In genomic region chr14:55354500-55354899, GRCh38 we compare ENCODE assay signal across 8 cellular contexts. TPM values are rescaled to one million over a fixed set of nuclear protein-coding genes. Genes with fewer than 3 reads are reported as not detected.
DNase-seq lines count a peak whose midpoint lies in the region; ATAC-seq, FAIRE-seq and TF ChIP-seq lines count a peak whose summit lies in the region.

No MANE protein-coding gene starts in this region.

- H3K27ac ChIP-seq in CD8-positive, alpha-beta T cell (ENCODE audit: low read depth, low read length): no peak overlapping the region
- no peak overlapping the region for H3K27ac ChIP-seq in GM12878 (ENCODE audit: control insufficient read depth, insufficient read depth)
- H3K27ac ChIP-seq in spleen: peak overlapping the region in 5 of 8 donors; percentile 17 to 73 (median 65)

- RAD21 ChIA-PET in GM12878 (lab: Charles Lee; ENCODE audit: unreplicated experiment): interaction anchor here (0.7 to 7.4 kb wide), 25 partner anchors 8 to 1120 kb away, joined by 3 to 65 read pairs (median 5); partner anchors contain the start of genes DLGAP5, FBXO34 and MAPK1IP1L

- H3K27me3 ChIP-seq in CD8-positive, alpha-beta T cell (ENCODE audit: insufficient read depth, low read length): no peaks in the 10 kb centered on the region
- H3K27me3 ChIP-seq in GM12878 (replicated peaks in 1 of 2; ENCODE audit: control insufficient read depth in 2 of 2, insufficient read depth in 2 of 2, low read length in 1 of 2) (no peaks in the 10 kb centered on the region), spleen (replicated peaks in 1 of 7) (no peaks in the 10 kb centered on the region), MG63 (no peaks in the 10 kb centered on the region)

- POLR2A ChIA-PET in CD8-positive, alpha-beta T cell (lab: Charles Lee): interaction anchor here (0.6 to 2.0 kb wide), 6 partner anchors 15 to 84 kb away, joined by 3 to 13 read pairs (median 6); partner anchors contain the start of gene FBXO34
- POLR2A ChIA-PET in T-cell (lab: Charles Lee): interaction anchor here (0.6 to 1.2 kb wide), 9 partner anchors 16 to 265 kb away, joined by 3 to 15 read pairs (median 3); no protein-coding TSS in a partner anchor
- POLR2A ChIA-PET in GM12878 (lab: Charles Lee): interaction anchor here (0.6 to 1.3 kb wide), 3 partner anchors 82 to 233 kb away, joined by 4 to 5 read pairs (median 5); no protein-coding TSS in a partner anchor

- no peak for TF ChIP-seq EP300 in GM12878 (IDR thresholded peaks at IDR 0.05; ENCODE audit: borderline replicate concordance in 1 of 2, control insufficient read depth in 1 of 2, low read depth in 2 of 2, low read length in 2 of 2)

- no peak overlapping the region for H3K4me3 ChIP-seq in CD8-positive, alpha-beta T cell (ENCODE audit: low read depth, low read length)
- no peak overlapping the region for H3K4me3 ChIP-seq in GM12878
- H3K4me3 ChIP-seq in spleen: no peak overlapping the region
- H3K4me3 ChIP-seq in MG63: no peak overlapping the region

- H3K9me3 ChIP-seq in CD8-positive, alpha-beta T cell (ENCODE audit: low read length): no peaks in the 10 kb centered on the region
- no peaks in the 10 kb centered on the region for H3K9me3 ChIP-seq in GM12878 (replicated peaks; ENCODE audit: control insufficient read depth, insufficient read depth, low read length)
- no peaks in the 10 kb centered on the region for H3K9me3 ChIP-seq in spleen
- no peaks in the 10 kb centered on the region for H3K9me3 ChIP-seq in MG63

- intact Hi-C loops in CD8-positive, alpha-beta T cell (cut with DNase I, micrococcal nuclease): loop anchor here (1.0 to 10.0 kb wide), 8 partner anchors 22 to 300 kb away; partner anchors contain the start of genes FBXO34 (in 2 of the 2) and MAPK1IP1L (in 1 of the 2)
- intact Hi-C loops in GM12878 (cut with micrococcal nuclease; ENCODE audit: unreplicated experiment): loop anchor here (1.0 kb wide), 3 partner anchors 83 to 141 kb away; partner anchors contain the start of gene FBXO34
- intact Hi-C loops in spleen (cut with DNase I; ENCODE audit: low total_unique reads): loop anchor here (5.0 kb wide), 1 partner anchor 87 kb away; no protein-coding TSS in a partner anchor

- SMC1A ChIA-PET in GM12878 (lab: Charles Lee; ENCODE audit: uncharacterized antibody, unreplicated experiment): interaction anchor here (0.6 to 12.7 kb wide), 30 partner anchors 9 to 162 kb away, joined by 3 to 161 read pairs (median 5); partner anchors contain the start of gene FBXO34

- H3K4me1 Mint-ChIP-seq in CD8-positive, alpha-beta T cell (ENCODE audit: low read depth): peaks cover 15% of the 10 kb centered on the region
- peaks cover 17 to 38% (median 30%) of the 10 kb centered on the region in 3 donors for H3K4me1 Mint-ChIP-seq in T-cell

- H3K27ac Mint-ChIP-seq in CD8-positive, alpha-beta T cell: peak overlapping the region; percentile 93
- H3K27ac Mint-ChIP-seq in T-cell: peak overlapping the region; percentile 89 to 98

- peak; percentile 31 to 71 (median 51) for DNase-seq in CD8-positive, alpha-beta T cell
- peak; percentile 45 for DNase-seq in NCI-H1092 (lab: John Stamatoyannopoulos, UW)
- DNase-seq in T-cell: peak; percentile 24 to 78 (median 65)
- DNase-seq in GM12878 (ENCODE audit: low read depth, low spot score): no peak
- peak; percentile 14 for DNase-seq in iPS DF 4.7 (ENCODE audit: extremely low read depth, low spot score)
- DNase-seq in spleen: no peak
- DNase-seq in MG63: no peak

- H3K36me3 Mint-ChIP-seq in CD8-positive, alpha-beta T cell: peaks cover 29% of the 10 kb centered on the region
- peaks cover 29% of the 10 kb centered on the region for H3K36me3 Mint-ChIP-seq in T-cell

- peak overlapping the region; percentile 72 for H3K4me3 Mint-ChIP-seq in CD8-positive, alpha-beta T cell
- H3K4me3 Mint-ChIP-seq in T-cell: peak overlapping the region; percentile 55 to 80 (median 55)

- no peak overlapping the region for H3K9ac ChIP-seq in GM12878 (ENCODE audit: control insufficient read depth, insufficient read depth, low read length)

- no peaks in the 10 kb centered on the region for H3K9me3 Mint-ChIP-seq in CD8-positive, alpha-beta T cell
- H3K9me3 Mint-ChIP-seq in T-cell: no peaks in the 10 kb centered on the region

- peaks cover 5% of the 10 kb centered on the region for H3K36me3 ChIP-seq in CD8-positive, alpha-beta T cell (ENCODE audit: insufficient read depth, low read length)
- H3K36me3 ChIP-seq in GM12878 (ENCODE audit: control insufficient read depth in 2 of 2, insufficient read depth in 2 of 2, low read length in 1 of 2) (peaks cover 7 to 16% of the 10 kb centered on the region in 2 experiments), spleen (peaks cover 0 to 52% (median 25%) of the 10 kb centered on the region in 6 donors), MG63 (no peaks in the 10 kb centered on the region)

- H3K4me2 ChIP-seq in GM12878 (ENCODE audit: control insufficient read depth, insufficient read depth): no peak overlapping the region

- 97% methylated on average over 5 of the region's 5 CpGs for WGBS in GM12878 (ENCODE audit: insufficient coverage, insufficient replicate concordance, low lambda C conversion rate, missing lambda C conversion rate)
- 56 to 84% (median 61%) methylated on average over 5 of the region's 5 CpGs for WGBS in spleen, 5 donors

- BruUV-seq in GM12878 (replicated peaks; lab: Mats Ljungman, UMichigan): no TSS peak

- no peaks in the 10 kb centered on the region for H3K4me1 ChIP-seq in CD8-positive, alpha-beta T cell (ENCODE audit: insufficient read depth, low read length)
- H3K4me1 ChIP-seq in GM12878 (ENCODE audit: control insufficient read depth, insufficient read depth, low read length): peaks cover 2% of the 10 kb centered on the region
- peaks cover 0 to 30% (median 7%) of the 10 kb centered on the region in 6 donors for H3K4me1 ChIP-seq in spleen

- in situ Hi-C loops in GM12878 (cut with MboI): loop anchor here (5.0 kb wide), 1 partner anchor 82 kb away; the partner anchor contains the start of gene FBXO34

- no peak for TF ChIP-seq POLR2A in GM12878 (IDR thresholded peaks at IDR 0.05; ENCODE audit: low read depth, low read length)
- no peak for TF ChIP-seq POLR2A in spleen (IDR thresholded peaks at IDR 0.05)

- TF ChIP-seq RAD21 in GM12878 (IDR thresholded peaks at IDR 0.05; ENCODE audit: insufficient read depth, low read depth, low read length): peak; percentile 93

- H3K79me2 ChIP-seq in GM12878 (ENCODE audit: control insufficient read depth, insufficient read depth, low read length): no peaks in the 10 kb centered on the region; the same call in 1 of the 2 replicates

- CTCF ChIA-PET in CD8-positive, alpha-beta T cell (lab: Charles Lee): interaction anchor here (0.7 to 4.8 kb wide), 39 partner anchors 8 to 303 kb away, joined by 3 to 60 read pairs (median 5); partner anchors contain the start of genes FBXO34 and MAPK1IP1L
- CTCF ChIA-PET in T-cell (lab: Charles Lee) (interaction anchor here (0.5 to 4.2 kb wide), 44 partner anchors 8 to 513 kb away, joined by 3 to 85 read pairs (median 5); partner anchors contain the start of genes FBXO34 (in 2 of the 2), SOCS4 (in 1 of the 2) and WDHD1 (in 1 of the 2)), GM12878 (lab: Yijun Ruan, JAX) (interaction anchor here (0.6 to 13.6 kb wide), 47 partner anchors 9 to 303 kb away, joined by 3 to 255 read pairs (median 6); partner anchors contain the start of genes DLGAP5, FBXO34 and MAPK1IP1L)

- H4K20me1 ChIP-seq in GM12878 (ENCODE audit: control insufficient read depth, insufficient read depth): no peaks in the 10 kb centered on the region

- peak; percentile 59 for TF ChIP-seq CTCF in CD8-positive, alpha-beta T cell (IDR thresholded peaks at IDR 0.05)
- TF ChIP-seq CTCF in GM12878 (IDR thresholded peaks at IDR 0.05 in 2 of 3, conservative IDR thresholded peaks at IDR 0.05 in 1 of 3; ENCODE audit: control insufficient read depth in 2 of 3, extremely low read depth in 1 of 3, insufficient read depth in 1 of 3, low read depth in 3 of 3, low read length in 3 of 3) (peak; percentile 70 to 85 (median 72)), spleen (IDR thresholded peaks at IDR 0.05 in 8 of 11, conservative IDR thresholded peaks at IDR 0.05 in 3 of 11) (peak in 8 of 11 experiments; percentile 14 to 70 (median 56))

- ATAC-seq in CD8-positive, alpha-beta T cell: peak; percentile 92
- ATAC-seq in GM21515 (IDR thresholded peaks at IDR 0.05; ENCODE audit: unreplicated experiment) (peak; percentile 72), T-cell (replicated peaks in 1 of 4) (peak; percentile 90 to 95 (median 92)), GM12878 (peak; percentile 97)

- H3K27me3 Mint-ChIP-seq in CD8-positive, alpha-beta T cell (ENCODE audit: low read depth): no peaks in the 10 kb centered on the region
- H3K27me3 Mint-ChIP-seq in T-cell: no peaks in the 10 kb centered on the region

- H2AFZ ChIP-seq in GM12878 (ENCODE audit: control insufficient read depth, low read depth, low read length): no peak overlapping the region

- peak; percentile 79 for FAIRE-seq in GM12878 (lab: Jason Lieb, UNC)

TF ChIP-seq in GM12878, 131 proteins besides CTCF, POLR2A, EP300 and RAD21 (continues in another document):
- no peak for TF ChIP-seq PML (IDR thresholded peaks at IDR 0.05; ENCODE audit: low read length)
- TF ChIP-seq BCL11A (IDR thresholded peaks at IDR 0.05; ENCODE audit: low read depth, low read length): no peak
- TF ChIP-seq MYC (IDR thresholded peaks at IDR 0.05; ENCODE audit: insufficient read depth, insufficient read length, insufficient replicate concordance, low read length, severe bottlenecking): no peak

RNA-seq across cellular contexts. Expression of gene ATG14, which starts 57.1 kb away (rescaled TPM):
- total RNA-seq in CD8-positive, alpha-beta T cell: 10 to 100 TPM; 30.9 to 32.7 TPM
- total RNA-seq in T-cell (10 to 100 TPM; 13.2 to 18.1 (median 17.3) TPM), GM12878 (2014; rRNA removed) (6.3 and 7.3 TPM in 2 replicates), GM12878 (2014; rRNA removed; fragmentation: Illumina TruSeq; extraction: Trizol) (5.5 TPM in 2 replicates), GM12878 (2021) (4.3 and 4.5 TPM in 2 replicates), spleen (10 to 100 TPM; 10.7 to 14.8 (median 13.2) TPM)
- 15.0 and 16.2 TPM in 2 replicates for total RNA-seq in GM12878 (2013; cell fraction: nucleolus; rRNA removed)
- 3.6 TPM for polyA plus RNA-seq in GM12878 (2011; ENCODE audit: low read depth)
- polyA plus RNA-seq in GM12878 (2011; rRNA removed) (5.6 and 7.4 TPM in 2 replicates), GM12878 (2014; fragmentation: Illumina TruSeq; extraction: Trizol) (5.9 and 6.6 TPM in 2 replicates), GM12878 (2014; fragmentation: Nextera tagmentation; extraction: Ambion mirVana) (1 to 10 TPM; 1.1 to 1.4 TPM), GM12878 (2014; rRNA removed) (6.4 TPM in 2 replicates), GM12878 (2016; fragmentation: Nextera tagmentation; extraction: Ambion mirVana) (1 to 10 TPM; 1.8 to 2.1 TPM), spleen (1 to 10 TPM; 5.4 to 10.0 (median 7.2) TPM)
- 2.7 and 3.0 TPM in 2 replicates for polyA plus RNA-seq in GM12878 (2011; cell fraction: cytosol; rRNA removed)
- 8.6 and 8.7 TPM in 2 replicates for polyA plus RNA-seq in GM12878 (2011; cell fraction: nucleus; rRNA removed)
- 4.1 and 4.6 TPM in 2 replicates for polyA plus RNA-seq in GM12878 (2012)
- 3.7 and 4.1 TPM in 2 replicates for polyA minus RNA-seq in GM12878 (2011; rRNA and poly(A)+ RNA removed)
- polyA minus RNA-seq in GM12878 (2011; cell fraction: cytosol; rRNA and poly(A)+ RNA removed): 1.6 and 1.7 TPM in 2 replicates
- 2.7 and 4.0 TPM in 2 replicates for polyA minus RNA-seq in GM12878 (2011; cell fraction: nucleus; rRNA and poly(A)+ RNA removed)
- total RNA-seq in MG63 (2014; rRNA removed; shearing (Covaris generic); ENCODE audit: low replicate concordance): 3.6 and 6.4 TPM in 2 replicates

Comparison
In these comparisons a context has a peak if more than half of its experiments do, and no peak if none do; other contexts are left out.
1. DNase-seq: peak in CD8-positive, alpha-beta T cell (7 of 7), NCI-H1092 (single experiment), T-cell (34 of 34) and iPS DF 4.7 (single experiment); none in GM12878 (single experiment), spleen (single experiment) and MG63 (single experiment).
2. H3K27ac ChIP-seq: peak in spleen (5 of 8); none in CD8-positive, alpha-beta T cell (single experiment) and GM12878 (single experiment).
3. Peak in every context shown above with its lines, with median percentiles within 50 percentile points of each other: ATAC-seq and CTCF ChIP-seq.